In genomic region chr2:121648611-121649401, GRCh38 we compare ENCODE assay signal across 8 cellular contexts. TPM values are rescaled to one million over a fixed set of nuclear protein-coding genes. Genes with fewer than 3 reads are reported as not detected.
DNase-seq lines count a peak whose midpoint lies in the region; ATAC-seq and TF ChIP-seq lines count a peak whose summit lies in the region.

No MANE protein-coding gene starts in this region.

- H3K9me3 Mint-ChIP-seq in CD8-positive, alpha-beta memory T cell = no peaks in the 10 kb centered on the region
- H3K9me3 Mint-ChIP-seq in progenitor cell of endocrine pancreas (ENCODE audit: low read depth) = no peaks in the 10 kb centered on the region

- H3K27me3 Mint-ChIP-seq in CD8-positive, alpha-beta memory T cell = peaks cover 0 to 7% of the 10 kb centered on the region in 2 donors
- no peaks in the 10 kb centered on the region for H3K27me3 Mint-ChIP-seq in progenitor cell of endocrine pancreas

- H3K36me3 ChIP-seq in CD8-positive, alpha-beta memory T cell (ENCODE audit: insufficient read depth, low read length) = no peaks in the 10 kb centered on the region
- peaks cover 3% of the 10 kb centered on the region for H3K36me3 ChIP-seq in adipocyte (ENCODE audit: control insufficient read depth, insufficient read depth, low read length, severe bottlenecking)
- no peaks in the 10 kb centered on the region for H3K36me3 ChIP-seq in uterus

- peak in 1 of 2 donors; percentile 11 for TF ChIP-seq POLR2A in uterus (IDR thresholded peaks at IDR 0.05)

- H3K4me3 Mint-ChIP-seq in CD8-positive, alpha-beta memory T cell = peak overlapping the region; percentile 95 to 100 (median 98)
- peak overlapping the region; percentile 94 for H3K4me3 Mint-ChIP-seq in progenitor cell of endocrine pancreas (ENCODE audit: low read depth)

- ATAC-seq in GM19463 (IDR thresholded peaks at IDR 0.05; ENCODE audit: unreplicated experiment) (peak; percentile 30), left cardiac atrium (peak; percentile 63 to 72)

- H3K4me3 ChIP-seq in CD8-positive, alpha-beta memory T cell (ENCODE audit: low read length) = peak overlapping the region; percentile 85
- H3K4me3 ChIP-seq in adipocyte (ENCODE audit: low read length) (peak overlapping the region; percentile 88), uterus (peak overlapping the region; percentile 96 to 99)

- H3K36me3 Mint-ChIP-seq in CD8-positive, alpha-beta memory T cell = peaks cover 0 to 24% (median under 1%) of the 10 kb centered on the region in 3 donors
- H3K36me3 Mint-ChIP-seq in progenitor cell of endocrine pancreas (ENCODE audit: insufficient read depth) = no peaks in the 10 kb centered on the region

- POLR2A ChIA-PET in CD8-positive, alpha-beta memory T cell (lab: Charles Lee) = interaction anchor here (0.7 to 4.0 kb wide), 5 partner anchors 51 to 118 kb away, joined by 3 to 44 read pairs (median 30); partner anchors contain the start of genes NIFK and RNU4ATAC

- no peaks in the 10 kb centered on the region for H3K9me3 ChIP-seq in CD8-positive, alpha-beta memory T cell (ENCODE audit: low read length)
- H3K9me3 ChIP-seq in adipocyte (ENCODE audit: control insufficient read depth, low read length) (no peaks in the 10 kb centered on the region), uterus (no peaks in the 10 kb centered on the region)

- intact Hi-C loops in left cardiac atrium (cut with DNase I) (loop anchor here in 1 of 2 donors (5.0 kb wide), 2 partner anchors 52 to 117 kb away; partner anchors contain the start of gene RNU4ATAC), uterus (cut with DNase I; ENCODE audit: low total_unique reads) (loop anchor here (10.0 kb wide), 1 partner anchor 116 kb away; no protein-coding TSS in a partner anchor)

- H3K9ac ChIP-seq in adipocyte (ENCODE audit: low read length) = peak overlapping the region; percentile 98

- TF ChIP-seq CTCF in progenitor cell of endocrine pancreas (IDR thresholded peaks at IDR 0.05; ENCODE audit: unreplicated experiment) (no peak), uterus (IDR thresholded peaks at IDR 0.05) (no peak)

- DNase-seq in CD8-positive, alpha-beta memory T cell = peak in 4 of 5 donors; percentile 28 to 66 (median 62)
- DNase-seq in HS-5 (ENCODE audit: low read depth) (peak; percentile 46), SW 1271 (lab: John Stamatoyannopoulos, UW) (peak; percentile 49 to 72), adipocyte (ENCODE audit: low read depth) (peak; percentile 74), left cardiac atrium (peak; percentile 53), progenitor cell of endocrine pancreas (ENCODE audit: low spot score, unreplicated experiment) (peak; percentile 60), uterus (no peak)

- peaks cover 54 to 76% (median 74%) of the 10 kb centered on the region in 3 donors for H3K4me1 Mint-ChIP-seq in CD8-positive, alpha-beta memory T cell
- peaks cover 26% of the 10 kb centered on the region for H3K4me1 Mint-ChIP-seq in progenitor cell of endocrine pancreas (ENCODE audit: low read depth)

- peak overlapping the region; percentile 92 for H3K27ac ChIP-seq in CD8-positive, alpha-beta memory T cell (ENCODE audit: low read depth, low read length)
- peak overlapping the region; percentile 96 to 97 for H3K27ac ChIP-seq in uterus

- H3K27me3 ChIP-seq in CD8-positive, alpha-beta memory T cell (ENCODE audit: insufficient read depth, low read length, poor library complexity, severe bottlenecking) = no peaks in the 10 kb centered on the region
- H3K27me3 ChIP-seq in adipocyte (replicated peaks; ENCODE audit: control insufficient read depth, insufficient read depth, low read length) = no peaks in the 10 kb centered on the region
- H3K27me3 ChIP-seq in uterus = no peaks in the 10 kb centered on the region

- peak overlapping the region; percentile 99 to 100 (median 99) for H3K27ac Mint-ChIP-seq in CD8-positive, alpha-beta memory T cell
- peak overlapping the region; percentile 99 for H3K27ac Mint-ChIP-seq in progenitor cell of endocrine pancreas

- CTCF ChIA-PET in CD8-positive, alpha-beta memory T cell (lab: Charles Lee) = interaction anchor here (1.2 to 2.5 kb wide), 4 partner anchors 69 to 119 kb away, joined by 3 to 15 read pairs (median 6); partner anchors contain the start of gene RNU4ATAC

- H3K4me1 ChIP-seq in CD8-positive, alpha-beta memory T cell (ENCODE audit: insufficient read depth, low read length) = peaks cover 31% of the 10 kb centered on the region
- H3K4me1 ChIP-seq in adipocyte (ENCODE audit: control insufficient read depth, insufficient read depth, low read length) (peaks cover 31% of the 10 kb centered on the region), uterus (peaks cover 0 to 8% of the 10 kb centered on the region in 2 donors)

RNA-seq across cellular contexts. Expression of gene CLASP1, which starts 0.5 kb away (rescaled TPM):
- total RNA-seq in CD8-positive, alpha-beta memory T cell = 10 to 100 TPM; 62.6 to 66.0 TPM
- 22.2 TPM for polyA plus RNA-seq in CD8-positive, alpha-beta memory T cell
- total RNA-seq in left cardiac atrium = 10 to 100 TPM; 46.0 to 48.2 TPM
- total RNA-seq in progenitor cell of endocrine pancreas = 98.4 and 102 TPM in 2 replicates
- 100 to 1,000 TPM in 1 of 4 donors, 10 to 100 TPM in 3; 14.1 to 110 (median 55.9) TPM for total RNA-seq in uterus

Comparison
In these comparisons a context has a peak if more than half of its experiments do, and no peak if none do; other contexts are left out.
1. DNase-seq: peak in CD8-positive, alpha-beta memory T cell (4 of 5), HS-5 (single experiment), SW 1271 (2 of 2), adipocyte (single experiment), left cardiac atrium (single experiment) and progenitor cell of endocrine pancreas (single experiment); none in uterus (0 of 2).
2. Peak in every context shown above with its lines, with median percentiles within 50 percentile points of each other: H3K4me3 ChIP-seq.